Comparison of ENCODE assay signal across 10 cellular contexts in the genomic region with DNA sequence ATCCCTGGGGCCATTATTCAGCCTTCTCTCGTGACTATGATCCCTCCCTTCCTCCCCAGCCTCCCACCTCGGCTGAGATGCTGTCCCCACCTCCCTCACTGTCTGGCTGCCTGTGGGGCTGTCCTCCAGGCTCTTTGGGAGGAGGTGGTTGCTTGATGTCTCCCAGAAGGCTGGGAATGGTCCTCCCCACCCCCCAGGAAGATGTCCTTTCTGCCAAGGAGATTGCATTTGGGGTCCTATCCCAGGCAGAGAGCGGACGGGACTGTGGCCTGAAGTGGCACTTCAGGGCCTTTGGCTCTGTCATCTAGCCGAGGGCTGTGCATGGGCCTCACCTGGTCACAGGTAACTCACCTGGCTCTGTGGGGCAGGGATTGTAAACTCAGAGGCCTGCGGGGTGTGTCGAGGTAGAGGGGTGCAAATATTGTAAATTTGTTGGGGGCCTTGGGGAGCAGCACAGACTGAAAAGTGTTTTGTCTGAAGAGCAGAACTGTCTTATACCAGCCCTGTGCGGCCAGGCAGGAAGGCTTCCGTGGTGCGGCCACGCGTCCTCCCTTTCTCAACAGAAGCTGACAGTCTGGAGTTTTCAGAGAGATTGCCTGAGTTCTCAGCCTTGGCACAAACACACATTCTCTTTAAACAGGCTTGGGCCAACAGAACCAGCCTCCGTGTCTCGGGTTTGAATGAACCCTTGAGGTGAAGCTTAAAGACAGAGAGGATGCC.
DNase-seq lines count a peak whose midpoint lies in the region; ATAC-seq and TF ChIP-seq lines count a peak whose summit lies in the region.
"Had no signal": no experiment of that assay in that cellular context is flagged by ENCODE, and none has a peak within 500 bp of the region (broad histone marks: within the 10 kb centered on the region; RNA-seq: fewer than 3 reads in every experiment).

No MANE protein-coding gene starts in this region.

- H3K27ac ChIP-seq in suprapubic skin = peak overlapping the region; percentile 97
- H3K27ac ChIP-seq: C4-2B had no signal

- peak overlapping the region; percentile 61 for H3K4me3 ChIP-seq in suprapubic skin

- TF ChIP-seq POLR2A in suprapubic skin (IDR thresholded peaks at IDR 0.05) = no peak

- TF ChIP-seq EP300 in suprapubic skin (IDR thresholded peaks at IDR 0.05) = no peak

- no peaks in the 10 kb centered on the region for H3K36me3 ChIP-seq in suprapubic skin

- 28% methylated on average over 14 of the region's 14 CpGs for WGBS in suprapubic skin

- peaks cover 74% of the 10 kb centered on the region for H3K4me1 ChIP-seq in suprapubic skin

- no peaks in the 10 kb centered on the region for H3K36me3 Mint-ChIP-seq in T-helper 1 cell treated with Interleukin-12 subunit alpha and Interleukin-12 subunit beta and Interleukin-4 antibody, amounts not matched to agents 30 μg/mL and 1 μg/mL, for 36 hours (ENCODE audit: low read depth)
- peaks cover 2% of the 10 kb centered on the region for H3K36me3 Mint-ChIP-seq in activated T-helper 1 cell treated with anti-CD3 and anti-CD28 coated beads, Interleukin-12 subunit alpha, Interleukin-12 subunit beta, Interleukin-2, Interleukin-4 antibody, amounts not matched to agents 30 ng/mL and 10 ng/mL and 1 ng/mL, durations not matched to agents 14 hours and 24 hours and 36 hours (ENCODE audit: low read depth)

- no peaks in the 10 kb centered on the region for H3K9me3 Mint-ChIP-seq in T-helper 1 cell treated with Interleukin-12 subunit alpha and Interleukin-12 subunit beta and Interleukin-4 antibody, amounts not matched to agents 30 μg/mL and 1 μg/mL, for 36 hours
- H3K9me3 Mint-ChIP-seq in activated T-helper 1 cell treated with anti-CD3 and anti-CD28 coated beads, Interleukin-12 subunit alpha, Interleukin-12 subunit beta, Interleukin-2, Interleukin-4 antibody, amounts not matched to agents 30 ng/mL and 10 ng/mL and 1 ng/mL, durations not matched to agents 14 hours and 24 hours and 36 hours = no peaks in the 10 kb centered on the region

- peak overlapping the region; percentile 91 for H3K27ac Mint-ChIP-seq in T-helper 1 cell treated with Interleukin-12 subunit alpha and Interleukin-12 subunit beta and Interleukin-4 antibody, amounts not matched to agents 30 μg/mL and 1 μg/mL, for 36 hours
- peak overlapping the region; percentile 83 for H3K27ac Mint-ChIP-seq in activated T-helper 1 cell treated with anti-CD3 and anti-CD28 coated beads, Interleukin-12 subunit alpha, Interleukin-12 subunit beta, Interleukin-2, Interleukin-4 antibody, amounts not matched to agents 30 ng/mL and 10 ng/mL and 1 ng/mL, durations not matched to agents 14 hours and 24 hours and 36 hours

- H3K4me1 Mint-ChIP-seq in T-helper 1 cell treated with Interleukin-12 subunit alpha and Interleukin-12 subunit beta and Interleukin-4 antibody, amounts not matched to agents 30 μg/mL and 1 μg/mL, for 36 hours (ENCODE audit: low read depth) = peaks cover 14% of the 10 kb centered on the region
- H3K4me1 Mint-ChIP-seq in activated T-helper 1 cell treated with anti-CD3 and anti-CD28 coated beads, Interleukin-12 subunit alpha, Interleukin-12 subunit beta, Interleukin-2, Interleukin-4 antibody, amounts not matched to agents 30 ng/mL and 10 ng/mL and 1 ng/mL, durations not matched to agents 14 hours and 24 hours and 36 hours (ENCODE audit: low read depth) = peaks cover 15% of the 10 kb centered on the region

- H3K27me3 Mint-ChIP-seq in T-helper 1 cell treated with Interleukin-12 subunit alpha and Interleukin-12 subunit beta and Interleukin-4 antibody, amounts not matched to agents 30 μg/mL and 1 μg/mL, for 36 hours (ENCODE audit: low read depth) = no peaks in the 10 kb centered on the region
- H3K27me3 Mint-ChIP-seq in activated T-helper 1 cell treated with anti-CD3 and anti-CD28 coated beads, Interleukin-12 subunit alpha, Interleukin-12 subunit beta, Interleukin-2, Interleukin-4 antibody, amounts not matched to agents 30 ng/mL and 10 ng/mL and 1 ng/mL, durations not matched to agents 14 hours and 24 hours and 36 hours (ENCODE audit: insufficient read depth) = no peaks in the 10 kb centered on the region

- no peaks in the 10 kb centered on the region for H3K9me3 ChIP-seq in suprapubic skin

- TF ChIP-seq CTCF in suprapubic skin (IDR thresholded peaks at IDR 0.05) = no peak

- DNase-seq in T-helper 1 cell = no peak
- no peak for DNase-seq in activated T-helper 1 cell treated with anti-CD3 and anti-CD28 coated beads, Interleukin-12 subunit alpha, Interleukin-12 subunit beta, Interleukin-2, Interleukin-4 antibody, amounts not matched to agents 30 ng/mL and 10 ng/mL and 1 ng/mL, durations not matched to agents 14 hours and 24 hours and 36 hours (ENCODE audit: low spot score)
- DNase-seq in hepatic stellate cell (ENCODE audit: low spot score) = peak; percentile 58
- DNase-seq in suprapubic skin (ENCODE audit: low spot score in 2 of 2) = peak in 1 of 2 donors; percentile 76
- DNase-seq in stimulated activated CD8-positive, alpha-beta memory T cell treated with anti-CD3 and anti-CD28 coated beads, Interleukin-4, amount 100 ng/mL, for 48 hours = no peak
- DNase-seq in NAMALWA (ENCODE audit: low spot score) = no peak
- DNase-seq: hippocampal formation had no signal

- intact Hi-C loops in activated T-helper 1 cell treated with anti-CD3 and anti-CD28 coated beads, Interleukin-12 subunit alpha, Interleukin-12 subunit beta, Interleukin-2, Interleukin-4 antibody, amounts not matched to agents 30 ng/mL and 10 ng/mL and 1 ng/mL, durations not matched to agents 14 hours and 24 hours and 36 hours (cut with micrococcal nuclease) = no loop called here

- no peak for ATAC-seq in HG03521 (IDR thresholded peaks at IDR 0.05; ENCODE audit: unreplicated experiment)

- H3K4me3 Mint-ChIP-seq in T-helper 1 cell treated with Interleukin-12 subunit alpha and Interleukin-12 subunit beta and Interleukin-4 antibody, amounts not matched to agents 30 μg/mL and 1 μg/mL, for 36 hours = peak overlapping the region; percentile 88
- no peak overlapping the region for H3K4me3 Mint-ChIP-seq in activated T-helper 1 cell treated with anti-CD3 and anti-CD28 coated beads, Interleukin-12 subunit alpha, Interleukin-12 subunit beta, Interleukin-2, Interleukin-4 antibody, amounts not matched to agents 30 ng/mL and 10 ng/mL and 1 ng/mL, durations not matched to agents 14 hours and 24 hours and 36 hours

- H3K27me3 ChIP-seq in suprapubic skin = no peaks in the 10 kb centered on the region
